In the genomic region with DNA sequence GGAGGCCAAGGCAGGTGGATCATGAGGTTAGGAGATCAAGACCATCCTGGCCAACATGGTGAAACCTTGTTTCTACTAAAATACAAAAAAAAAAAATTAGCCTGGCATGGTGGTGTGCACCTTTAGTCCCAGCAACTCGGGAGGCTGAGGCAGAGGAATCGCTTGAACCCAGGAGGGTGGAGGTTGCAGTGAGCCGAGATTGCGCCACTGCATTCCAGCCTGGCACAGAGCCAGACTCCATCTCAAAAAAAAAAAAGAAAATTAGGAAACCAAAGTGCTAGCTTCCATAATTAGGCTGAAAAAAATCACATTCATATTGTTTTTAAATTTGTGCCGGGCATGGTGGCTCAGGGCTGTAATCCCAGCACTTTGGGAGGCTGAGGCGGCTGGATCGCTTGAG, we compare ENCODE assay signal across 3 cellular contexts.
A peak's percentile ranks its signal among the peaks of the same experiment; 100 is the strongest.
TF ChIP-seq lines count a peak whose summit lies in the region.
"Not testable (repeated sequence)": the region's sequence is repeated elsewhere in the genome, so short reads cannot be mapped to it uniquely, and the experiment has no call there.

No MANE protein-coding gene starts in this region.

TF ChIP-seq in HEK293, 187 proteins besides CTCF, POLR2A, EP300 and RAD21:
- TF ChIP-seq, protein P1, sequence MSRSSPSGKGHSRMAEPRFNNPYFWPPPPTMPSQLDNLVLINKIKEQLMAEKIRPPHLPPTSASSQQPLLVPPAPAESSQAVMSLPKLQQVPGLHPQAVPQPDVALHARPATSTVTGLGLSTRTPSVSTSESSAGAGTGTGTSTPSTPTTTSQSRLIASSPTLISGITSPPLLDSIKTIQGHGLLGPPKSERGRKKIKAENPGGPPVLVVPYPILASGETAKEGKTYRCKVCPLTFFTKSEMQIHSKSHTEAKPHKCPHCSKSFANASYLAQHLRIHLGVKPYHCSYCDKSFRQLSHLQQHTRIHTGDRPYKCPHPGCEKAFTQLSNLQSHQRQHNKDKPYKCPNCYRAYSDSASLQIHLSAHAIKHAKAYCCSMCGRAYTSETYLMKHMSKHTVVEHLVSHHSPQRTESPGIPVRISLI (tag by site-specific recombination; IDR thresholded peaks at IDR 0.05): peak; percentile 17; the same call in 1 of the 2 replicates

TF ChIP-seq in K562, 482 proteins besides CTCF, POLR2A, EP300 and RAD21:
- peak; percentile 86 for TF ChIP-seq NFIC (IDR thresholded peaks at IDR 0.05)
- peak; percentile 66 for TF ChIP-seq CEBPB (tag; IDR thresholded peaks at IDR 0.05)

TF ChIP-seq in HepG2, 621 proteins besides CTCF, POLR2A, EP300 and RAD21:
- TF ChIP-seq ZNF460 (CRISPR knock-in tag; IDR thresholded peaks at IDR 0.05; ENCODE audit: borderline replicate concordance) (peak; percentile 75), CEBPG (CRISPR knock-in tag; IDR thresholded peaks at IDR 0.05) (peak; percentile 42; the same call in 1 of the 2 replicates), TEAD3 (CRISPR knock-in tag; optimal IDR thresholded peaks at IDR 0.05; ENCODE audit: borderline replicate concordance) (peak; percentile 41), LCORL (IDR thresholded peaks at IDR 0.05) (0 out of 2 replicates have a peak, but pooled peaks have one; percentile 66)
- not testable (repeated sequence) for TF ChIP-seq LCORL (CRISPR knock-in tag; IDR thresholded peaks at IDR 0.05)
